Comparison of ENCODE assay signal across 10 cellular contexts in genomic region chr20:11585752-11586352, GRCh38.
DNase-seq lines count a peak whose midpoint lies in the region; ATAC-seq and TF ChIP-seq lines count a peak whose summit lies in the region.
"Had no signal": no experiment of that assay in that cellular context is flagged by ENCODE, and none has a peak within 500 bp of the region (broad histone marks: within the 10 kb centered on the region; RNA-seq: fewer than 3 reads in every experiment).

No MANE protein-coding gene starts in this region.

- no peak overlapping the region for H2AK5ac ChIP-seq in mesendoderm (ENCODE audit: low read length)

- no peak overlapping the region for H3K27ac ChIP-seq in mesendoderm (ENCODE audit: low read depth, low read length)

- no peaks in the 10 kb centered on the region for H3K27me3 ChIP-seq in mesendoderm (ENCODE audit: insufficient read depth, low read length, poor library complexity)
- H3K27me3 ChIP-seq: MG63 had no signal

- no peaks in the 10 kb centered on the region for H3K36me3 ChIP-seq in mesendoderm (ENCODE audit: control insufficient read depth, insufficient read depth, low read length)
- H3K36me3 ChIP-seq: MG63 had no signal

- no peaks in the 10 kb centered on the region for H3K4me1 ChIP-seq in mesendoderm (ENCODE audit: control insufficient read depth, low read depth, low read length)

- peak; percentile 47 for TF ChIP-seq CTCF in astrocyte of the cerebellum (IDR thresholded peaks at IDR 0.05; ENCODE audit: low read depth, low read length, missing control alignments)

- H2BK120ac ChIP-seq in mesendoderm (ENCODE audit: low read depth, low read length): no peak overlapping the region

- H3K79me2 ChIP-seq in mesendoderm (ENCODE audit: control insufficient read depth, insufficient read depth, low read length): no peaks in the 10 kb centered on the region

- H3K79me1 ChIP-seq in mesendoderm (ENCODE audit: low read length): no peaks in the 10 kb centered on the region

- no peak overlapping the region for H4K5ac ChIP-seq in mesendoderm (ENCODE audit: low read length)

- H3K23ac ChIP-seq in mesendoderm (ENCODE audit: low read length): no peak overlapping the region

- no peak overlapping the region for H3K4me2 ChIP-seq in mesendoderm (ENCODE audit: low read length)

- no peak overlapping the region for H4K8ac ChIP-seq in mesendoderm (ENCODE audit: low read depth, low read length)

- H2BK15ac ChIP-seq in mesendoderm (replicated peaks; ENCODE audit: low read depth): no peak overlapping the region

- H3K4ac ChIP-seq in mesendoderm (ENCODE audit: low read depth, low read length): no peak overlapping the region

- DNase-seq in ELR (ENCODE audit: low read depth): peak; percentile 28
- peak; percentile 30 to 70 for DNase-seq in NCI-H2081 (lab: John Stamatoyannopoulos, UW)
- DNase-seq in astrocyte of the cerebellum (ENCODE audit: low read depth): peak; percentile 19
- DNase-seq in mesendoderm: peak; percentile 31
- DNase-seq in activated gamma-delta T cell (lab: John Stamatoyannopoulos, UW): no peak
- DNase-seq in activated T-cell treated with anti-CD3 and anti-CD28 coated beads, Interleukin-2, amount 50 U/mL, for 1 hour: no peak
- no peak for DNase-seq in activated naive CD4-positive, alpha-beta T cell treated with anti-CD3 and anti-CD28 coated beads, Interleukin-2, amount 50 U/mL, for 16 hours
- DNase-seq: MG63, small intestine had no signal

- H3K9ac ChIP-seq in mesendoderm (ENCODE audit: low read length): no peak overlapping the region

- in situ Hi-C loops in astrocyte of the cerebellum (cut with HindIII; ENCODE audit: low sequenced_read_pairs): no loop called here

- no peak for ATAC-seq in HG03521 (IDR thresholded peaks at IDR 0.05; ENCODE audit: unreplicated experiment)

- no peak overlapping the region for H3K18ac ChIP-seq in mesendoderm (ENCODE audit: low read length)

- H2BK5ac ChIP-seq in mesendoderm (ENCODE audit: low read length): no peak overlapping the region

- H3K56ac ChIP-seq in mesendoderm (ENCODE audit: low read length): no peak overlapping the region

- no CpG with 5 or more reads among the region's 3 CpGs for WGBS in mesendoderm (ENCODE audit: extremely low coverage, insufficient coverage, low lambda C conversion rate)

- H3K4me3 ChIP-seq in astrocyte of the cerebellum (ENCODE audit: low read depth, low read length) (no peak overlapping the region), mesendoderm (ENCODE audit: low read length) (no peak overlapping the region)
- H3K4me3 ChIP-seq: MG63 had no signal

Comparison
In these comparisons a context has a peak if more than half of its experiments do, and no peak if none do; other contexts are left out.
1. DNase-seq: peak in ELR (single experiment), NCI-H2081 (2 of 2), astrocyte of the cerebellum (single experiment) and mesendoderm (single experiment); none in activated gamma-delta T cell (single experiment), activated T-cell treated with anti-CD3 and anti-CD28 coated beads, Interleukin-2, amount 50 U/mL, for 1 hour (single experiment) and activated naive CD4-positive, alpha-beta T cell treated with anti-CD3 and anti-CD28 coated beads, Interleukin-2, amount 50 U/mL, for 16 hours (single experiment).